ENCODE assay signal across 19 cellular contexts in the genomic region with DNA sequence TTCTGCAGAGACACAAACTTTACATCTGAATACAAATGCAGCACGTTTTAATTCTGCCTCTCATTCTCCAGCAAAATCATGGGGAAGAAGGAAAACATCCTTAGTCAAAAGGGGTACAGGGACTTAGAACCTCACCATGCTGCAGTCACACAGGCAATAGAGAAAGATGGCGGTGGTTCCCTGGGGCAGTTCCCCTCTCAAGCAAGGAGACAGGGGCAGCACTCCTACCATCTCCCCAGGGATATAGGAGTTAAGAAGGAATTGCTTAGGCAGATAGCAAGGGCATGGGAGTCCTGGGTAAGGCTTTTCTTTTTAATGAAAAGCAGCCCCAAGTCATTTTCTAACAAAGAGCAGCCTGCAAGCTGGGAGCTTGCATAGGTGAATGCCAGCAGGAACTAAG.
DNase-seq lines count a peak whose midpoint lies in the region; ATAC-seq and TF ChIP-seq lines count a peak whose summit lies in the region.
"Had no signal": no experiment of that assay in that cellular context is flagged by ENCODE, and none has a peak within 500 bp of the region (broad histone marks: within the 10 kb centered on the region; RNA-seq: fewer than 3 reads in every experiment).

No MANE protein-coding gene starts in this region.

- no peak for TF ChIP-seq CTCF in RWPE2 (IDR thresholded peaks at IDR 0.05; ENCODE audit: poor library complexity, severe bottlenecking)

- peak overlapping the region; percentile 4 for H3K27ac ChIP-seq in right cardiac atrium (ENCODE audit: low read length)
- peak overlapping the region; percentile 96 for H3K27ac ChIP-seq in RWPE2 (ENCODE audit: poor library complexity, severe bottlenecking)
- H3K27ac ChIP-seq: vagina had no signal

- DNase-seq in right cardiac atrium: no peak
- no peak for DNase-seq in left cardiac atrium
- no peak for DNase-seq in RWPE2 (ENCODE audit: low spot score)
- DNase-seq in germinal center (ENCODE audit: low spot score): no peak
- no peak for DNase-seq in OCI-M2 (lab: John Stamatoyannopoulos, UW; ENCODE audit: unreplicated experiment)
- DNase-seq in retina: no peak
- DNase-seq in KG1 (lab: John Stamatoyannopoulos, UW): no peak
- DNase-seq: activated CD4-positive, alpha-beta T cell treated with anti-CD3 and anti-CD28 coated beads for 48 hours; C1 segment of cervical spinal cord; effector memory CD4-positive, alpha-beta T cell; glutamatergic neuron; left ventricle myocardium superior; NCI-H1930; NCI-H345; Right ventricle myocardium superior; T-helper 1 cell had no signal

- H3K36me3 ChIP-seq in RWPE2 (ENCODE audit: low read depth): peaks cover 45% of the 10 kb centered on the region
- H3K36me3 ChIP-seq in iPS-15b (ENCODE audit: control insufficient read depth, insufficient read depth, low read length): no peaks in the 10 kb centered on the region
- H3K36me3 ChIP-seq: vagina had no signal

- no peaks in the 10 kb centered on the region for H3K4me1 ChIP-seq in right cardiac atrium (ENCODE audit: control insufficient read depth, insufficient read depth, low read length)
- peaks cover 47% of the 10 kb centered on the region for H3K4me1 ChIP-seq in RWPE2 (ENCODE audit: insufficient read depth, poor library complexity, severe bottlenecking)
- H3K4me1 ChIP-seq in iPS-15b (ENCODE audit: control insufficient read depth, insufficient read depth, low read length): peaks cover 25% of the 10 kb centered on the region
- H3K4me1 ChIP-seq: vagina had no signal

- ATAC-seq in right cardiac atrium (no peak), left cardiac atrium (no peak), RWPE2 (ENCODE audit: low read depth) (peak; percentile 38)
- ATAC-seq: activated T-helper 17 cell treated with anti-CD3 and anti-CD28 coated beads, Interleukin-2, amount 50 U/mL, for 72 hours; left ventricle myocardium superior had no signal

- H3K9me3 ChIP-seq in right cardiac atrium (ENCODE audit: control insufficient read depth, low read length) (no peaks in the 10 kb centered on the region), RWPE2 (ENCODE audit: severe bottlenecking) (no peaks in the 10 kb centered on the region), iPS-15b (ENCODE audit: control insufficient read depth, insufficient read depth, low read length) (no peaks in the 10 kb centered on the region)
- H3K9me3 ChIP-seq: vagina had no signal

- intact Hi-C loops in right cardiac atrium (cut with DNase I): no loop called here
- intact Hi-C loops in left cardiac atrium (cut with DNase I): no loop called here

- H3K4me3 ChIP-seq in right cardiac atrium (ENCODE audit: low read length) (no peak overlapping the region), RWPE2 (ENCODE audit: severe bottlenecking) (peak overlapping the region; percentile 25), iPS-15b (ENCODE audit: low read depth, low read length) (peak overlapping the region; percentile 16)
- H3K4me3 ChIP-seq: vagina had no signal

- 73% methylated on average over 2 of the region's 2 CpGs for WGBS in right cardiac atrium

- H3K9ac ChIP-seq in iPS-15b (ENCODE audit: low read depth, low read length): peak overlapping the region; percentile 9

- H3K27me3 ChIP-seq in right cardiac atrium (ENCODE audit: control insufficient read depth, insufficient read depth) (no peaks in the 10 kb centered on the region), RWPE2 (ENCODE audit: insufficient read depth, poor library complexity, severe bottlenecking) (no peaks in the 10 kb centered on the region), iPS-15b (ENCODE audit: control insufficient read depth, insufficient read depth, low read length) (no peaks in the 10 kb centered on the region)
- H3K27me3 ChIP-seq: vagina had no signal
